Comparison of ENCODE assay signal across 30 cellular contexts in the genomic region with DNA sequence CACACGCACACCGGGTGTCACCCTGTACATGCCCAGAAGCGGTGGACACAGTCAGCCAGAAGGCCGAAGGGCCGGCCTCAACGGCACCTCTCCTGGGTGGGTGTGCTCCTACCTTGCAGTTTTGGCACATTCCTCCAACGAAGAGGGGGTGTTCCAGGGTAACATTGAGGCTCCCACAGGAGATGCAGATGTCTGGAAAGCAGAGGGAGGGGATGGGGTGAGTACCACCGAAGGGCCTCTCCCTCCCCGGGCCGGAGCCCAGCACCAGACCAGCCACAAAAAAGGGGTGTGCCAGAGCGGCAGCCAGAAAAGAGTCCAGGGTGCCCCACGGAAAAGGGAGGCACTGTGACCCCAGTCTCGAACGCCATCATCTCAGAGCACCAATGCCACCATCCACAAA.
"Had no signal": no experiment of that assay in that cellular context is flagged by ENCODE, and none has a peak within 500 bp of the region (broad histone marks: within the 10 kb centered on the region; RNA-seq: fewer than 3 reads in every experiment).

No MANE protein-coding gene starts in this region.

- H3K36me3 ChIP-seq: ovary had no signal

- H3K4me1 ChIP-seq: lower lobe of right lung, right atrium auricular region, tibial artery, upper lobe of right lung had no signal

- H3K27me3 ChIP-seq: ovary, right atrium auricular region, stomach, tibial artery, upper lobe of right lung had no signal

- H3K4me3 ChIP-seq: lower lobe of right lung, ovary, right atrium auricular region, skin epidermis, stomach, thoracic aorta, tibial artery, upper lobe of right lung had no signal

- H3K9me3 ChIP-seq: lower lobe of right lung, neutrophil, ovary, right atrium auricular region, stomach, thoracic aorta, tibial artery, upper lobe of right lung had no signal

- H3K27me3 Mint-ChIP-seq: naive thymus-derived CD8-positive, alpha-beta T cell; progenitor cell of endocrine pancreas; stimulated activated naive B cell treated with anti-CD40 and anti-IgM and Interleukin-4, amounts not matched to agents 10 μg/mL and 1 μg/mL and 100 μg/mL, for 72 hours had no signal

- ATAC-seq: left cardiac atrium; left lobe of liver; naive thymus-derived CD8-positive, alpha-beta T cell; sciatic nerve; stimulated activated naive B cell treated with anti-CD40 and anti-IgM and Interleukin-4, amounts not matched to agents 10 μg/mL and 1 μg/mL and 100 μg/mL, for 72 hours; stimulated activated naive CD8-positive, alpha-beta T cell treated with anti-CD3 and anti-CD28 coated beads, Interleukin-15, Interleukin-2, amounts not matched to agents 100 U/mL and 50 U/mL, for 24 hours; upper lobe of right lung had no signal

- H3K4me3 Mint-ChIP-seq: naive thymus-derived CD8-positive, alpha-beta T cell; nephron; neural crest cell; stimulated activated naive B cell treated with anti-CD40 and anti-IgM and Interleukin-4, amounts not matched to agents 10 μg/mL and 1 μg/mL and 100 μg/mL, for 72 hours had no signal

- H3K27ac Mint-ChIP-seq: nephron; progenitor cell of endocrine pancreas; stimulated activated naive B cell treated with anti-CD40 and anti-IgM and Interleukin-4, amounts not matched to agents 10 μg/mL and 1 μg/mL and 100 μg/mL, for 72 hours had no signal

- DNase-seq: hippocampal formation; kidney glomerular epithelial cell; left cardiac atrium; lower lobe of right lung; mammary epithelial cell; mesenchymal stem cell; naive thymus-derived CD8-positive, alpha-beta T cell; occipital lobe; ovary; stimulated activated CD4-positive, alpha-beta T cell treated with anti-CD3 and anti-CD28 coated beads, Interleukin-12 subunit alpha, Interleukin-12 subunit beta, amount 100 ng/mL, for 4 hours; stimulated activated CD4-positive, alpha-beta T cell treated with anti-CD3 and anti-CD28 coated beads, Interleukin-15, amount 100 ng/mL, for 24 hours; stimulated activated CD4-positive, alpha-beta T cell treated with anti-CD3 and anti-CD28 coated beads, Interleukin-2, amount 100 ng/mL, for 24 hours; stimulated activated CD4-positive, alpha-beta T cell treated with anti-CD3 and anti-CD28 coated beads, Interleukin-4, amount 100 ng/mL, for 1 hour; stimulated activated naive B cell treated with anti-CD40 and anti-IgM and Interleukin-4, amounts not matched to agents 10 μg/mL and 1 μg/mL and 100 μg/mL, for 72 hours; stimulated activated naive CD8-positive, alpha-beta T cell treated with anti-CD3 and anti-CD28 coated beads, Interleukin-15, Interleukin-2, amounts not matched to agents 100 U/mL and 50 U/mL, for 24 hours; stomach; tibial artery; trophoblast cell; upper lobe of right lung had no signal

- H3K9me3 Mint-ChIP-seq: naive thymus-derived CD8-positive, alpha-beta T cell; nephron; neural crest cell; stimulated activated naive B cell treated with anti-CD40 and anti-IgM and Interleukin-4, amounts not matched to agents 10 μg/mL and 1 μg/mL and 100 μg/mL, for 72 hours had no signal

- FAIRE-seq: keratinocyte, urothelium cell line had no signal

- H3K27ac ChIP-seq: lower lobe of right lung, neutrophil, ovary, right atrium auricular region, skin epidermis, stomach, thoracic aorta, tibial artery, upper lobe of right lung had no signal
